In genomic region chr12:6873094-6874006, GRCh38 we compare ENCODE assay signal across 8 cellular contexts. TPM values are rescaled to one million over a fixed set of nuclear protein-coding genes. Genes with fewer than 3 reads are reported as not detected.
DNase-seq lines count a peak whose midpoint lies in the region; TF ChIP-seq lines count a peak whose summit lies in the region.

SPSB2 (minus strand) TSS chr12:6873303; CDS start chr12:6872901, 402 bp downstream.

- no peaks in the 10 kb centered on the region for H3K9me3 ChIP-seq in SJSA1 (replicated peaks)
- H3K9me3 ChIP-seq in neuron (ENCODE audit: low read length): no peaks in the 10 kb centered on the region

- no peaks in the 10 kb centered on the region for H3K27me3 ChIP-seq in SJSA1 (replicated peaks)
- H3K27me3 ChIP-seq in neuron (ENCODE audit: insufficient read depth, low read length): no peaks in the 10 kb centered on the region

- H3K27ac ChIP-seq in SJSA1: peak within 1 kb of the TSS; percentile 55

- H3K4me1 ChIP-seq in SJSA1 (replicated peaks) (peaks cover 40% of the 10 kb centered on the region), neuron (ENCODE audit: insufficient read depth, low read length) (peaks cover 24% of the 10 kb centered on the region)

- TF ChIP-seq CTCF in HFF-Myc (IDR thresholded peaks at IDR 0.05; ENCODE audit: low read depth, low read length, missing control alignments): no peak

- H3K4me3 ChIP-seq in HFF-Myc (replicated peaks; ENCODE audit: low read depth, low read length) (peak within 1 kb of the TSS; percentile 57), SJSA1 (peak within 1 kb of the TSS; percentile 51), neuron (ENCODE audit: low read length) (peak within 1 kb of the TSS; percentile 62)

- no peak within 1 kb of the TSS for H2AFZ ChIP-seq in neuron (ENCODE audit: low read depth, low read length)

- DNase-seq in GF-D8 (lab: John Stamatoyannopoulos, UW) (peak; percentile 79), HFF-Myc (ENCODE audit: extremely low read depth, low read depth) (peak; percentile 70), NAMALWA (ENCODE audit: low spot score) (peak; percentile 99), SJSA1 (ENCODE audit: low read depth in 1 of 2, low spot score in 2 of 2) (peak; percentile 94 to 99), foreskin melanocyte (peak; percentile 89), stromal cell of bone marrow (ENCODE audit: low read depth) (peak; percentile 93)
- DNase-seq in activated naive CD4-positive, alpha-beta T cell (lab: John Stamatoyannopoulos, UW): peak; percentile 93 to 99 (median 96)

- peaks cover 64% of the 10 kb centered on the region for H3K36me3 ChIP-seq in SJSA1
- peaks cover 28% of the 10 kb centered on the region for H3K36me3 ChIP-seq in neuron (ENCODE audit: insufficient read depth, low read length)

RNA-seq across cellular contexts. Expression of gene SPSB2, which starts in this region (rescaled TPM):
- 14.1 and 16.2 TPM in 2 replicates for total RNA-seq in SJSA1 (2014; rRNA removed; shearing (Covaris generic))

Comparison
In these comparisons a context has a peak if more than half of its experiments do, and no peak if none do; other contexts are left out.
1. Peak in every context shown above with its lines: DNase-seq, H3K4me3 ChIP-seq and H3K27ac ChIP-seq.